13 cellular contexts compared by ENCODE assay signal in the genomic region with DNA sequence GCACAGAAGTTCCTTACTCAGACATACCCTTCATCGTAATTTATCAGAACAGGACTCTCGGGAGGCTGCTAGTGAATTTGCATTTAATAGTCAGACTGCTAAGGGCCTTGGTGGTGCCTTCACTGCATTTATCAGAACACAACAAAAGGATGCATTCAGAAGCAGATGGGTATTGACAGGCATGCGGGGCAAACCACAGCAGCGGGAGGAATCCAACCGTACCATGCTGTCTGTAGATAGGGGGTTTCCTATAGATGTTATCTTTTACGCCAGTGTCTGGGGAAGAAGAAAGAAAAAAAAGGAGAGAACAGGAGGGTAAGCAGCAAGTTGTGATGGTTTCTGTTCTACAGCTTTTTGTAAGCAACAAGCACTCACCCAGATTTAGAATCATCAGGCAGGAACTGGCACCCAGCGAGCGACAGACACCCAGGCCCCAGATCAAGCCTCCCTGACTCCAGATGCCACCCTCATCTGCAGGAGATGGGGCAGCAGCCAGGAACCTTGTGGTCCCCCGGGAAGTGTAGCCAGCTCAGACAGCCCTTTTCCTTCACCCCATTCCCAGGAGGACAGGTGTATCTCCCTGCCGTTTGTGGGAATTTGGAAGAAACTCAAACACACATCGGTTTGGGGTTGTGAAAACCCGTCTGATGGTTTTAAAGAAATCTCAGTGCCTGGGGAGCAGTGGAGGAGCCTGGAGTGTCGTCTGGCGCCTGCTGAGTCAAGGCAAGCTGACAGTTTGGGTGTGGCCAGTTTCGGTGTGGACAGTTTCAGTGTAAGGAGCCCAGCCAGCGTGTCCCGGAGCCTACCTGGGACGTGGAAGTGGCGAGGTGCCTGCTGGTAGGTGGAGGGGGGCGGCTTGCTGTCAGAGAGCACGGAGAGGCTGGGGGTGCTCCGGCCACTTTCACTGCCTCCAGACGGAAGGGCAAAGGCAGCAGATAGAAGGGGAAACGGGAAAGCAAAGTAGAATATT.
DNase-seq lines count a peak whose midpoint lies in the region; ATAC-seq, FAIRE-seq and TF ChIP-seq lines count a peak whose summit lies in the region.
"Had no signal": no experiment of that assay in that cellular context is flagged by ENCODE, and none has a peak within 500 bp of the region (broad histone marks: within the 10 kb centered on the region; RNA-seq: fewer than 3 reads in every experiment).

No MANE protein-coding gene starts in this region.

- POLR2A ChIA-PET in HepG2 (lab: Yijun Ruan, JAX): no interaction called here

- no TSS peak for BruUV-seq in HepG2 (replicated peaks; lab: Mats Ljungman, UMichigan)

- no peak for FAIRE-seq in HepG2 (lab: Jason Lieb, UNC)
- FAIRE-seq: D721Med had no signal

- ATAC-seq in HepG2 (no peak), HG02759 (IDR thresholded peaks at IDR 0.05; ENCODE audit: unreplicated experiment) (no peak)

- no peaks in the 10 kb centered on the region for H4K20me1 ChIP-seq in HepG2 (ENCODE audit: insufficient read depth, low read length)

- H3K4me1 ChIP-seq in HepG2 (ENCODE audit: insufficient read depth, low read length): peaks cover 9% of the 10 kb centered on the region

- no peaks in the 10 kb centered on the region for H3K36me3 ChIP-seq in HepG2 (replicated peaks in 1 of 2; ENCODE audit: control insufficient read depth in 1 of 2, insufficient read depth in 2 of 2, low read length in 2 of 2)
- H3K36me3 ChIP-seq: neutrophil had no signal

- in situ Hi-C loops in HepG2 (cut with HindIII; ENCODE audit: extremely low pct_ligation_motif_present, low pct_unique_long_range_greater_than_20kb): no loop called here

- TF ChIP-seq CTCF in HepG2 (CRISPR knock-in tag; IDR thresholded peaks at IDR 0.05): no peak

- DNase-seq in Jurkat, Clone E6-1 (ENCODE audit: low read depth, low spot score): peak; percentile 80
- DNase-seq in superior temporal gyrus (ENCODE audit: extremely low spot score) (peak; percentile 77), HepG2 (ENCODE audit: low spot score) (no peak)
- DNase-seq in activated CD4-positive, alpha-beta T cell treated with anti-CD3 and anti-CD28 coated beads for 1 hour: no peak
- DNase-seq: activated CD4-positive, alpha-beta T cell treated with anti-CD3 and anti-CD28 coated beads for 4 hours; NCI-H524 had no signal

- H3K27me3 ChIP-seq in layer of hippocampus (ENCODE audit: control insufficient read depth, insufficient read depth, low read length) (no peaks in the 10 kb centered on the region), HepG2 (ENCODE audit: control insufficient read depth in 1 of 2, insufficient read depth in 2 of 2, low read length in 2 of 2) (peaks cover 7 to 67% of the 10 kb centered on the region in 2 experiments)

- no peak overlapping the region for H3K4me2 ChIP-seq in HepG2 (ENCODE audit: low read depth, low read length)

- intact Hi-C loops in HepG2 (cut with micrococcal nuclease; ENCODE audit: unreplicated experiment): no loop called here

- no peaks in the 10 kb centered on the region for H3K79me2 ChIP-seq in HepG2 (ENCODE audit: insufficient read depth, low read length)

- peak overlapping the region; percentile 71 for H3K27ac ChIP-seq in angular gyrus (ENCODE audit: low read depth, low read length)
- peak overlapping the region; percentile 86 for H3K27ac ChIP-seq in layer of hippocampus (ENCODE audit: low read depth, low read length)
- H3K27ac ChIP-seq in HepG2 (ENCODE audit: extremely low read length, insufficient read depth, low read length): no peak overlapping the region
- H3K27ac ChIP-seq: HL-60, neutrophil, SK-N-MC had no signal

- CTCF ChIA-PET in HepG2 (lab: Yijun Ruan, JAX; ENCODE audit: low intra/inter-chr PET ratio, low total read pairs): no interaction called here

- H3K9ac ChIP-seq in HepG2 (ENCODE audit: insufficient read depth, low read depth, low read length): no peak overlapping the region

- TF ChIP-seq RAD21 in HepG2 (CRISPR knock-in tag; IDR thresholded peaks at IDR 0.05): no peak

- no peak for TF ChIP-seq EP300 in HepG2 (IDR thresholded peaks at IDR 0.05; ENCODE audit: low read depth in 2 of 2, low read length in 2 of 2)
- no peak for TF ChIP-seq EP300 in HepG2 (CRISPR knock-in tag; IDR thresholded peaks at IDR 0.05; ENCODE audit: borderline replicate concordance)

- TF ChIP-seq POLR2A in HepG2 (IDR thresholded peaks at IDR 0.05; ENCODE audit: insufficient read depth in 1 of 2, low read depth in 2 of 2, low read length in 2 of 2): no peak

- H3K4me3 ChIP-seq in Jurkat, Clone E6-1 (ENCODE audit: low read length): peak overlapping the region; percentile 5; the same call in 1 of the 2 replicates
- H3K4me3 ChIP-seq in HepG2 (replicated peaks in 1 of 3; ENCODE audit: insufficient read depth in 1 of 3, low read depth in 2 of 3, low read length in 3 of 3): no peak overlapping the region
- H3K4me3 ChIP-seq: SK-N-MC had no signal

- WGBS in HepG2 (ENCODE audit: low lambda C conversion rate): 36% methylated on average over 20 of the region's 24 CpGs

- H2AFZ ChIP-seq in HepG2 (ENCODE audit: low read length): no peak overlapping the region

- no peaks in the 10 kb centered on the region for H3K9me3 ChIP-seq in HepG2 (ENCODE audit: low read length)
- H3K9me3 ChIP-seq: neutrophil had no signal

TF ChIP-seq in HepG2, 621 proteins besides CTCF, POLR2A, EP300 and RAD21:
- TF ChIP-seq ZNF326 (CRISPR knock-in tag; IDR thresholded peaks at IDR 0.05; ENCODE audit: borderline replicate concordance) (no peak), ZNF761 (CRISPR knock-in tag; conservative IDR thresholded peaks at IDR 0.05) (no peak), ZNF709 (CRISPR knock-in tag; IDR thresholded peaks at IDR 0.05) (no peak), U2AF2 (IDR thresholded peaks at IDR 0.05; ENCODE audit: low read depth, low read length) (no peak), ZBTB42 (CRISPR knock-in tag; IDR thresholded peaks at IDR 0.05) (no peak), CAMTA2 (CRISPR knock-in tag; IDR thresholded peaks at IDR 0.05; ENCODE audit: borderline replicate concordance) (no peak), TOE1 (CRISPR knock-in tag; IDR thresholded peaks at IDR 0.05) (no peak), SYNCRIP (IDR thresholded peaks at IDR 0.05; ENCODE audit: insufficient read depth, low read depth, low read length) (no peak)
- TF ChIP-seq, protein P1, sequence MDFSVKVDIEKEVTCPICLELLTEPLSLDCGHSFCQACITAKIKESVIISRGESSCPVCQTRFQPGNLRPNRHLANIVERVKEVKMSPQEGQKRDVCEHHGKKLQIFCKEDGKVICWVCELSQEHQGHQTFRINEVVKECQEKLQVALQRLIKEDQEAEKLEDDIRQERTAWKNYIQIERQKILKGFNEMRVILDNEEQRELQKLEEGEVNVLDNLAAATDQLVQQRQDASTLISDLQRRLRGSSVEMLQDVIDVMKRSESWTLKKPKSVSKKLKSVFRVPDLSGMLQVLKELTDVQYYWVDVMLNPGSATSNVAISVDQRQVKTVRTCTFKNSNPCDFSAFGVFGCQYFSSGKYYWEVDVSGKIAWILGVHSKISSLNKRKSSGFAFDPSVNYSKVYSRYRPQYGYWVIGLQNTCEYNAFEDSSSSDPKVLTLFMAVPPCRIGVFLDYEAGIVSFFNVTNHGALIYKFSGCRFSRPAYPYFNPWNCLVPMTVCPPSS (IDR thresholded peaks at IDR 0.05): no peak

Comparison
In these comparisons a context has a peak if more than half of its experiments do, and no peak if none do; other contexts are left out.
1. DNase-seq: peak in Jurkat, Clone E6-1 (single experiment) and superior temporal gyrus (single experiment); none in activated CD4-positive, alpha-beta T cell treated with anti-CD3 and anti-CD28 coated beads for 1 hour (single experiment) and HepG2 (single experiment).